In the genomic region with DNA sequence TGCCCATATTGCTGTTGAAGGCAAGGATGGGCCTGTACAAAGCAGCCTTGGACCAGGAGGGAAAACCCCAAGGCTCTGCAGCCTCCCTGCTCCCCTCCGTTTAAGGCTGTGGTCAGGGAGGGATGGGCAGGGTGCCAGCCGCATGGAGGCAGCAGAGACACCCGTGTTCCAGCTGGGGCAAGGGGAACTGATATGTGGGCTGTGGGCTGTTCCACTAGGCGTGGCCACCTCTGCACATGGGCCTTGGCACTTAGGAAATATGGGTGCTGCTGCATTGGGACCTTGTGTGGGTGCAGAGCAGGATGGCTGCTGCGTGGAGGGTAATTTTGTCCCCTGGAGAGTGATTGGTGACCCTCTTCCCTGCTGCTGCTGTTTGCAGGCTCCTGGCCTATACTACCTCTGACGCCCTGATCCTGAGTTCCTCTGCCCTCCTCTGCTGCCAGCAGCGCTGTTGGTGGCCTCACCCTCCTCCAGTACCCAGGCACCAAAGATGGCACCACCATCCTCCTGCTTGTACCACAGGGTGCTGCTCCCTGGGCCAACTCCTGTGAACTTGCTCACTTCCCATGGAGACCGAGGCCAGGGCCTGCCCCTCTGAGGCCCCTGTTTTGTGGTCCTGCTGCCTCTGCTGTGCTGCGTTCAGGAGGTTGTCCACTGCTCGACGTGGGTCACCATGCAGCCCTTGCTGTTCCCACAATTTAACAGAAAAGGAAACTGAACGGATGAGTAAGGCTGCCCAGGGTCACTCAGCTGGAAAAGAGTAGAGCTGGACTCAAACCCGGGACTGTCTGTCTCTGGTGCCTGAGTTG, we compare ENCODE assay signal across 10 cellular contexts. TPM values are rescaled to one million over a fixed set of nuclear protein-coding genes. Genes with fewer than 3 reads are reported as not detected.
A peak's percentile ranks its signal among the peaks of the same experiment; 100 is the strongest.
DNase-seq lines count a peak whose midpoint lies in the region; ATAC-seq and TF ChIP-seq lines count a peak whose summit lies in the region.
"Had no signal": no experiment of that assay in that cellular context is flagged by ENCODE, and none has a peak within 500 bp of the region (broad histone marks: within the 10 kb centered on the region; RNA-seq: fewer than 3 reads in every experiment).

No MANE protein-coding gene starts in this region.

- H3K27me3 ChIP-seq in CD8-positive, alpha-beta memory T cell (ENCODE audit: insufficient read depth, low read length, poor library complexity, severe bottlenecking) = no peaks in the 10 kb centered on the region

- H3K27ac ChIP-seq in CD8-positive, alpha-beta memory T cell (ENCODE audit: low read depth, low read length) = no peak overlapping the region

- no peak overlapping the region for H3K4me3 ChIP-seq in CD8-positive, alpha-beta memory T cell (ENCODE audit: low read length)
- H3K4me3 ChIP-seq: mucosa of descending colon had no signal

- H3K36me3 ChIP-seq in CD8-positive, alpha-beta memory T cell (ENCODE audit: insufficient read depth, low read length) = peaks cover 24% of the 10 kb centered on the region

- CTCF ChIA-PET in CD8-positive, alpha-beta memory T cell (lab: Charles Lee) = no interaction called here

- no peak for DNase-seq in CD8-positive, alpha-beta memory T cell
- DNase-seq in RPMI8226 (peak; percentile 47), endothelial cell (ENCODE audit: low spot score) (no peak), neural crest cell (ENCODE audit: low read depth, low spot score) (no peak), DMS79 treated with DMSO at 0.1 percent for 48 hours (lab: John Stamatoyannopoulos, UW) (no peak), NCI-H2081 (lab: John Stamatoyannopoulos, UW) (no peak)
- no peak for DNase-seq in stimulated activated naive CD4-positive, alpha-beta T cell treated with Interleukin-2 at 50 U/mL for 16 hours (lab: John Stamatoyannopoulos, UW)
- DNase-seq: NCI-H1436 had no signal

- POLR2A ChIA-PET in CD8-positive, alpha-beta memory T cell (lab: Charles Lee) = no interaction called here

- no peaks in the 10 kb centered on the region for H3K9me3 Mint-ChIP-seq in CD8-positive, alpha-beta memory T cell
- no peaks in the 10 kb centered on the region for H3K9me3 Mint-ChIP-seq in endothelial cell (ENCODE audit: unreplicated experiment)
- H3K9me3 Mint-ChIP-seq in neural crest cell = no peaks in the 10 kb centered on the region

- no peaks in the 10 kb centered on the region for H3K27me3 Mint-ChIP-seq in CD8-positive, alpha-beta memory T cell
- peaks cover 12% of the 10 kb centered on the region for H3K27me3 Mint-ChIP-seq in endothelial cell (ENCODE audit: unreplicated experiment)
- peaks cover 3% of the 10 kb centered on the region for H3K27me3 Mint-ChIP-seq in neural crest cell (ENCODE audit: low read depth)

- H3K36me3 Mint-ChIP-seq in CD8-positive, alpha-beta memory T cell = peaks cover 0 to 60% (median 13%) of the 10 kb centered on the region in 3 donors
- H3K36me3 Mint-ChIP-seq in endothelial cell (ENCODE audit: low read depth, unreplicated experiment) = peaks cover 31% of the 10 kb centered on the region
- H3K36me3 Mint-ChIP-seq in neural crest cell (ENCODE audit: low read depth) = peaks cover 14% of the 10 kb centered on the region

- TF ChIP-seq CTCF in endothelial cell (IDR thresholded peaks at IDR 0.05; ENCODE audit: unreplicated experiment) (no peak), neural crest cell (conservative IDR thresholded peaks at IDR 0.05) (no peak)

- peaks cover 31 to 63% (median 39%) of the 10 kb centered on the region in 3 donors for H3K4me1 Mint-ChIP-seq in CD8-positive, alpha-beta memory T cell
- H3K4me1 Mint-ChIP-seq in endothelial cell (ENCODE audit: unreplicated experiment) (peaks cover 20% of the 10 kb centered on the region), neural crest cell (peaks cover 28% of the 10 kb centered on the region)

- H3K9me3 ChIP-seq in CD8-positive, alpha-beta memory T cell (ENCODE audit: low read length) = no peaks in the 10 kb centered on the region
- H3K9me3 ChIP-seq: mucosa of descending colon had no signal

- no peak for ATAC-seq in HG02885 (IDR thresholded peaks at IDR 0.05; ENCODE audit: poor library complexity, unreplicated experiment)
- ATAC-seq: mucosa of descending colon had no signal

- peak overlapping the region in 6 of 8 donors; percentile 11 to 86 (median 56) for H3K27ac Mint-ChIP-seq in CD8-positive, alpha-beta memory T cell
- H3K27ac Mint-ChIP-seq in endothelial cell (ENCODE audit: unreplicated experiment) (peak overlapping the region; percentile 70), neural crest cell (ENCODE audit: unreplicated experiment) (no peak overlapping the region)

- H3K4me1 ChIP-seq in CD8-positive, alpha-beta memory T cell (ENCODE audit: insufficient read depth, low read length) = no peaks in the 10 kb centered on the region

- H3K4me3 Mint-ChIP-seq in CD8-positive, alpha-beta memory T cell = peak overlapping the region in 1 of 7 donors; percentile 76
- peak overlapping the region; percentile 44 for H3K4me3 Mint-ChIP-seq in endothelial cell (ENCODE audit: unreplicated experiment)
- H3K4me3 Mint-ChIP-seq in neural crest cell = peak overlapping the region; percentile 34

RNA-seq across cellular contexts. Expression of gene PANK2, which starts 35.3 kb away (rescaled TPM):
- total RNA-seq in CD8-positive, alpha-beta memory T cell = 10 to 100 TPM; 58.1 to 62.3 TPM
- polyA plus RNA-seq in CD8-positive, alpha-beta memory T cell = 51.0 TPM
- 53.7 TPM for total RNA-seq in endothelial cell (ENCODE audit: unreplicated experiment)
- total RNA-seq in neural crest cell = 65.4 and 66.9 TPM in 2 replicates
